Comparison of ENCODE assay signal across 8 cellular contexts in the genomic region with DNA sequence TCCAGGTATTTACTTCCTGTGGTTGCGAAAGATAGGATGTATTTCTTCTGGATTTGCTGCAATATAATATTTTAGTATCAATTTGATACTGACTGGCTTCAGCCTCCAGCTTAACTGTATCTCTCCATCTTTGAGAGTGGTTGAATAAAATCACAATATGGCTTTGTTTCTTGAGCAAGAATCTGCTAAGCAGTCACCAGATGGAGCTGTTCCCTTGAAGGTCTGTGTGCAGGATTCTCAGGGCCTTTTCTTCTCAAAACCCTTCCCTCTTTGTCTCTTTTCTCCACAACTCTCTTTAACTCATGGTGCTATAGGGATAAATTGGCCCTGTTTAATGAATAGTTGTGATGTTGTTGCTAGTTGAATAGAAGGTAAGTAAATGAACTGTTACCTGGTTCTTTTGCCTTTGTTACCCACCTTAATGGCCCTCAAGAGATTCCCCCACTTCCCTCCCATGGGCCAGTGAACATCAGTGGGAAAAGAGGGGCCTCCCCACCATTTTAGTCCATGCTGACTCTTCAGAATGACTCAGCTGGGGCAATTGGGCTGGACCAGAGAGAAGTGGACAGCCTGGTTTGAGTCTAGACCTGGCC. TPM values are rescaled to one million over a fixed set of nuclear protein-coding genes. Genes with fewer than 3 reads are reported as not detected.
DNase-seq lines count a peak whose midpoint lies in the region; ATAC-seq and TF ChIP-seq lines count a peak whose summit lies in the region.

No MANE protein-coding gene starts in this region.

- peaks cover 5% of the 10 kb centered on the region for H3K27me3 Mint-ChIP-seq in brain

- H3K36me3 ChIP-seq in left lung = peaks cover 0 to 14% of the 10 kb centered on the region in 2 donors

- ATAC-seq in left lung (peak; percentile 38), GM19455 (IDR thresholded peaks at IDR 0.05; ENCODE audit: unreplicated experiment) (no peak)
- ATAC-seq in activated naive CD4-positive, alpha-beta T cell treated with anti-CD3 and anti-CD28 coated beads, Interleukin-2, amount 50 U/mL, for 72 hours = no peak

- peaks cover 15% of the 10 kb centered on the region for H3K4me1 Mint-ChIP-seq in brain

- H3K4me3 Mint-ChIP-seq in brain = peak overlapping the region in 2 of 5 experiments; percentile 35 to 52

- no peaks in the 10 kb centered on the region for H3K9me3 ChIP-seq in left lung

- H3K4me1 ChIP-seq in left lung = peaks cover 0 to 16% of the 10 kb centered on the region in 2 donors

- H3K27me3 ChIP-seq in left lung = peaks cover 0 to 18% of the 10 kb centered on the region in 2 donors

- H3K4me3 ChIP-seq in AG09309 (ENCODE audit: control insufficient read depth, low read depth, low read length) (no peak overlapping the region), left lung (no peak overlapping the region)

- H3K36me3 Mint-ChIP-seq in brain = no peaks in the 10 kb centered on the region
- H3K36me3 Mint-ChIP-seq in activated naive CD4-positive, alpha-beta T cell treated with anti-CD3 and anti-CD28 coated beads, Interleukin-2, amount 50 U/mL, for 72 hours = no peaks in the 10 kb centered on the region

- DNase-seq in AG09309 (ENCODE audit: low read depth) (peak; percentile 55), GM20000 (ENCODE audit: low spot score) (peak; percentile 52), NCI-H446 treated with DMSO at 0.1 percent for 48 hours (lab: John Stamatoyannopoulos, UW) (peak; percentile 35), left lung (no peak)
- no peak for DNase-seq in activated naive CD4-positive, alpha-beta T cell treated with anti-CD3 and anti-CD28 coated beads, Interleukin-2, amount 50 U/mL, for 72 hours (ENCODE audit: low spot score in 2 of 2)
- DNase-seq in NK-92 treated with Interleukin-12 subunit alpha and Interleukin-12 subunit beta, amount 100 ng/mL, for 24 hours (lab: John Stamatoyannopoulos, UW) = no peak

- intact Hi-C loops in left lung (cut with DNase I) = loop anchor here in 1 of 2 donors (10.0 kb wide), 1 partner anchor 274 kb away; no protein-coding TSS in a partner anchor

- peaks cover 0 to 3% (median 0%) of the 10 kb centered on the region in 5 experiments for H3K9me3 Mint-ChIP-seq in brain
- H3K9me3 Mint-ChIP-seq in activated naive CD4-positive, alpha-beta T cell treated with anti-CD3 and anti-CD28 coated beads, Interleukin-2, amount 50 U/mL, for 72 hours = no peaks in the 10 kb centered on the region

- TF ChIP-seq CTCF in AG09309 (IDR thresholded peaks at IDR 0.05; ENCODE audit: control insufficient read depth, insufficient read depth, low read depth, low read length, missing control alignments) (peak; percentile 81), GM20000 (IDR thresholded peaks at IDR 0.05; ENCODE audit: extremely low read depth, missing control alignments) (peak; percentile 26), brain (conservative IDR thresholded peaks at IDR 0.05) (peak; percentile 80 to 87), left lung (IDR thresholded peaks at IDR 0.05) (peak; percentile 38 to 43)

- H3K27ac Mint-ChIP-seq in brain = peak overlapping the region in 4 of 5 experiments; percentile 10 to 92 (median 58)
- no peak overlapping the region for H3K27ac Mint-ChIP-seq in activated naive CD4-positive, alpha-beta T cell treated with anti-CD3 and anti-CD28 coated beads, Interleukin-2, amount 50 U/mL, for 72 hours

- H3K27ac ChIP-seq in left lung = no peak overlapping the region

RNA-seq across cellular contexts. Expression of a gene that starts 34.8 kb away (rescaled TPM):
- 57.4 TPM for polyA plus RNA-seq in brain (ENCODE audit: insufficient read depth, low read depth, low replicate concordance)
- 10 to 100 TPM in 1 of 2 donors, 1 to 10 TPM in 1; 3.7 to 11.4 TPM for total RNA-seq in left lung
- 1 to 10 TPM in 1 of 2 donors, under 1 TPM in 1; 0.16 to 2.2 TPM for total RNA-seq in activated naive CD4-positive, alpha-beta T cell treated with anti-CD3 and anti-CD28 coated beads, Interleukin-2, amount 50 U/mL, for 72 hours

Comparison
In these comparisons a context has a peak if more than half of its experiments do, and no peak if none do; other contexts are left out.
1. DNase-seq: peak in AG09309 (single experiment), GM20000 (single experiment) and NCI-H446 treated with DMSO at 0.1 percent for 48 hours (single experiment); none in left lung (0 of 2), activated naive CD4-positive, alpha-beta T cell treated with anti-CD3 and anti-CD28 coated beads, Interleukin-2, amount 50 U/mL, for 72 hours (0 of 2) and NK-92 treated with Interleukin-12 subunit alpha and Interleukin-12 subunit beta, amount 100 ng/mL, for 24 hours (single experiment).
2. CTCF ChIP-seq: peak in every context shown above with its lines; median percentile 84 in brain; 81 in AG09309; 40 in left lung; 26 in GM20000.
3. H3K27ac Mint-ChIP-seq: peak in brain (4 of 5); none in activated naive CD4-positive, alpha-beta T cell treated with anti-CD3 and anti-CD28 coated beads, Interleukin-2, amount 50 U/mL, for 72 hours (0 of 2).